8 cellular contexts compared by ENCODE assay signal in the genomic region with DNA sequence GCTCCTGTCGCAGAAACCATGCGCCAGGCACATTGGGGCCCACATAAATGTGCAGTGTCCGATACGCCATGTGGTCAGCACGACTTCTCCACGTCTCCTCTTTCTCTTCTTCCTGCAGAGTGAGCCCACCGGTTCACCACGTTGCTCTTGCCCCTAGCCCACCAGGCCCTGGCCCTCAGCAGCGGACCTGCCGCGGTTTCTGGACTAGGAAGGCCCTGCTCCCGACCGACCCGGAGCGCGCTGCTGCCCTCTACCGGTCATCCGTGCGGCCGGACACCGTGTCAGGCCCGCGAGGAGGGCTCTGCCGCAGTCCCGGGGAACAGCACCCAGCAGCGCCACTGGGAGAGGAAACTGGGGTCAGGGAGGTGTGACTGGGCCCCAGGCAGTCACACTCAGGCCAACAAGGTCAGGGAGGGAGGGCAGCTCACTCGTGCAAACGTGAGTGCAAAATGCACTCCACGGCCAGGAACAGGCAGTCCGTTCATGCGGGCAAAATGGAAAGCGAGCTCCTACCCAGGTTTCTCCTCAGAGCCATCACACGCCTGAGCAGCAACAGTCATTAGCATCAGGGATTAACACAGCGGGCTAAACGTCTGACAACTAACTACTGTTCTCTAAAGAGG. TPM values are rescaled to one million over a fixed set of nuclear protein-coding genes. Genes with fewer than 3 reads are reported as not detected.
DNase-seq lines count a peak whose midpoint lies in the region; ATAC-seq, FAIRE-seq and TF ChIP-seq lines count a peak whose summit lies in the region.

No MANE protein-coding gene starts in this region.

- no peaks in the 10 kb centered on the region for H4K20me1 ChIP-seq in PC-9 (ENCODE audit: insufficient read depth)

- BruUV-seq in PC-9 (replicated peaks; lab: Mats Ljungman, UMichigan): no TSS peak

- no peaks in the 10 kb centered on the region for H3K9me2 ChIP-seq in PC-9 (ENCODE audit: insufficient read depth)

- no peak overlapping the region for H3K4me3 Mint-ChIP-seq in activated naive CD4-positive, alpha-beta T cell treated with anti-CD3 and anti-CD28 coated beads for 36 hours

- DNase-seq in AG20443 (ENCODE audit: low spot score): peak; percentile 91
- DNase-seq in PC-9: peak in 1 of 2 experiments; percentile 67
- peak; percentile 73 for DNase-seq in activated naive CD4-positive, alpha-beta T cell treated with anti-CD3 and anti-CD28 coated beads for 36 hours
- DNase-seq in Right ventricle myocardium superior: peak; percentile 88
- DNase-seq in posterior vena cava (ENCODE audit: low spot score): peak; percentile 93
- peak; percentile 81 for DNase-seq in urothelium cell line (ENCODE audit: low spot score)
- DNase-seq in KG1 (lab: John Stamatoyannopoulos, UW): no peak

- no peak overlapping the region for H3K27ac Mint-ChIP-seq in activated naive CD4-positive, alpha-beta T cell treated with anti-CD3 and anti-CD28 coated beads for 36 hours

- no peak overlapping the region for H2AFZ ChIP-seq in PC-9

- peaks cover 12% of the 10 kb centered on the region for H3K4me1 Mint-ChIP-seq in activated naive CD4-positive, alpha-beta T cell treated with anti-CD3 and anti-CD28 coated beads for 36 hours (ENCODE audit: low read depth)

- no peaks in the 10 kb centered on the region for H3K36me3 Mint-ChIP-seq in activated naive CD4-positive, alpha-beta T cell treated with anti-CD3 and anti-CD28 coated beads for 36 hours (ENCODE audit: low read depth)

- intact Hi-C loops in PC-9 (cut with micrococcal nuclease; ENCODE audit: unreplicated experiment): no loop called here
- intact Hi-C loops in activated naive CD4-positive, alpha-beta T cell treated with anti-CD3 and anti-CD28 coated beads for 36 hours (cut with micrococcal nuclease): no loop called here
- intact Hi-C loops in Right ventricle myocardium superior (cut with DNase I): no loop called here
- intact Hi-C loops in posterior vena cava (cut with DNase I): loop anchor here in 1 of 2 donors (5.0 kb wide), 1 partner anchor 553 kb away; no protein-coding TSS in a partner anchor

- no peaks in the 10 kb centered on the region for H3K27me3 Mint-ChIP-seq in activated naive CD4-positive, alpha-beta T cell treated with anti-CD3 and anti-CD28 coated beads for 36 hours (ENCODE audit: low read depth)

- CTCF ChIA-PET in PC-9 (lab: Charles Lee): no interaction called here
- CTCF ChIA-PET in activated naive CD4-positive, alpha-beta T cell treated with anti-CD3 and anti-CD28 coated beads for 36 hours (lab: Charles Lee): interaction anchor here (0.7 to 2.0 kb wide), 22 partner anchors 9 to 554 kb away, joined by 3 to 10 read pairs (median 3); partner anchors contain the start of gene TLR5

- no peaks in the 10 kb centered on the region for H3K79me2 ChIP-seq in PC-9 (ENCODE audit: low read depth)

- POLR2A ChIA-PET in PC-9 (lab: Charles Lee; ENCODE audit: unreplicated experiment): no interaction called here

- no peaks in the 10 kb centered on the region for H3K36me3 ChIP-seq in PC-9 (ENCODE audit: low read depth)

- peak; percentile 54; the same call in 1 of the 2 replicates for TF ChIP-seq CTCF in PC-9 (conservative IDR thresholded peaks at IDR 0.05)

- FAIRE-seq in urothelium cell line (lab: Jason Lieb, UNC): peak; percentile 75

- peaks cover 3% of the 10 kb centered on the region for H3K4me1 ChIP-seq in PC-9 (replicated peaks; ENCODE audit: insufficient read depth)

- no peak overlapping the region for H3K4me2 ChIP-seq in PC-9

- ATAC-seq in GM21717 (IDR thresholded peaks at IDR 0.05; ENCODE audit: unreplicated experiment): peak; percentile 47
- ATAC-seq in Right ventricle myocardium superior (ENCODE audit: poor library complexity): peak; percentile 83

- H3K27ac ChIP-seq in PC-9: no peak overlapping the region

- H3K27me3 ChIP-seq in PC-9 (ENCODE audit: insufficient read depth, low read depth): no peaks in the 10 kb centered on the region

- H3K9me3 Mint-ChIP-seq in activated naive CD4-positive, alpha-beta T cell treated with anti-CD3 and anti-CD28 coated beads for 36 hours: no peaks in the 10 kb centered on the region

- peaks cover 11% of the 10 kb centered on the region for H3F3A ChIP-seq in PC-9 (ENCODE audit: insufficient read depth, low read depth)

- H3K9me3 ChIP-seq in PC-9 (ENCODE audit: insufficient read depth, low read depth): no peaks in the 10 kb centered on the region

- no peak overlapping the region for H3K4me3 ChIP-seq in PC-9

RNA-seq across cellular contexts. Expression of gene TLR5, which starts 13.7 kb away (rescaled TPM):
- total RNA-seq in PC-9 (2021) (2.5 and 3.4 TPM in 2 replicates), Right ventricle myocardium superior (3.0 TPM), posterior vena cava (10 to 100 TPM in 1 of 2 donors, 1 to 10 TPM in 1; 5.2 to 11.2 TPM)
- total RNA-seq in activated naive CD4-positive, alpha-beta T cell treated with anti-CD3 and anti-CD28 coated beads for 36 hours: under 1 TPM; 0.67 to 0.93 TPM
